1 cellular context compared by ENCODE assay signal in genomic region chr20:61720348-61720696, GRCh38.
TF ChIP-seq lines count a peak whose summit lies in the region.

No MANE protein-coding gene starts in this region.

TF ChIP-seq in GM23338, 12 proteins besides CTCF, POLR2A, EP300 and RAD21 (continued from another document):
- TF ChIP-seq ZNF462 (CRISPR knock-in tag; IDR thresholded peaks at IDR 0.05), result no peak
- no peak for TF ChIP-seq EZH2 (IDR thresholded peaks at IDR 0.05; ENCODE audit: low read depth, unreplicated experiment)
- TF ChIP-seq CREB1 (CRISPR knock-in tag; IDR thresholded peaks at IDR 0.05; ENCODE audit: low read depth), result no peak
- TF ChIP-seq JUNB (IDR thresholded peaks at IDR 0.05; ENCODE audit: unreplicated experiment), result no peak
- no peak for TF ChIP-seq EZH2phosphoT487 (IDR thresholded peaks at IDR 0.05; ENCODE audit: unreplicated experiment)
- no peak for TF ChIP-seq ZNF331 (CRISPR knock-in tag; IDR thresholded peaks at IDR 0.05; ENCODE audit: low read depth)
- no peak for TF ChIP-seq STAT1 (IDR thresholded peaks at IDR 0.05; ENCODE audit: unreplicated experiment)
